28 cellular contexts compared by ENCODE assay signal in genomic region chr14:72600551-72601330, GRCh38.
DNase-seq lines count a peak whose midpoint lies in the region; ATAC-seq, FAIRE-seq and TF ChIP-seq lines count a peak whose summit lies in the region.
"Had no signal": no experiment of that assay in that cellular context is flagged by ENCODE, and none has a peak within 500 bp of the region (broad histone marks: within the 10 kb centered on the region; RNA-seq: fewer than 3 reads in every experiment).

No MANE protein-coding gene starts in this region.

- H2BK120ac ChIP-seq in mesenchymal stem cell (ENCODE audit: low read depth, low read length): no peak overlapping the region

- H3K9ac ChIP-seq in DND-41 (ENCODE audit: low read depth, low read length): no peak overlapping the region
- H3K9ac ChIP-seq in mesenchymal stem cell (ENCODE audit: low read length): no peak overlapping the region
- H3K9ac ChIP-seq in kidney (ENCODE audit: low read length in 2 of 2): no peak overlapping the region

- H3K9me3 ChIP-seq in DND-41 (ENCODE audit: insufficient read depth, low read length, severe bottlenecking) (no peaks in the 10 kb centered on the region), KOPT-K1 (ENCODE audit: insufficient read depth, low read length, poor library complexity, severe bottlenecking) (no peaks in the 10 kb centered on the region), mesenchymal stem cell (ENCODE audit: control insufficient read depth, low read length) (no peaks in the 10 kb centered on the region), HAP-1 (no peaks in the 10 kb centered on the region), kidney (ENCODE audit: control insufficient read depth in 1 of 2, low read length in 2 of 2) (no peaks in the 10 kb centered on the region)
- H3K9me3 ChIP-seq: adrenal gland, pancreas, tibial nerve had no signal

- no peak overlapping the region for H2AFZ ChIP-seq in DND-41 (ENCODE audit: low read depth, low read length)
- no peak overlapping the region for H2AFZ ChIP-seq in mesenchymal stem cell (ENCODE audit: low read depth, low read length)

- H2BK15ac ChIP-seq in mesenchymal stem cell (ENCODE audit: low read depth, poor library complexity, severe bottlenecking): peak overlapping the region; percentile 71

- no peaks in the 10 kb centered on the region for H3K79me2 ChIP-seq in DND-41 (ENCODE audit: insufficient read depth, low read length)

- ATAC-seq in DND-41 (ENCODE audit: insufficient read depth, low read depth) (0 out of 3 replicates have a peak, but pooled peaks have one; percentile 23), HG03460 (IDR thresholded peaks at IDR 0.05; ENCODE audit: unreplicated experiment) (no peak)
- no peak for ATAC-seq in activated T-helper 17 cell treated with anti-CD3 and anti-CD28 coated beads, Interleukin-2, amount 50 U/mL, for 72 hours (replicated peaks)
- ATAC-seq: HCT116 had no signal

- H4K8ac ChIP-seq in mesenchymal stem cell (ENCODE audit: low read length): peak overlapping the region; percentile 31

- H3K4me2 ChIP-seq in DND-41 (ENCODE audit: insufficient read depth, low read length): no peak overlapping the region
- H3K4me2 ChIP-seq in mesenchymal stem cell (ENCODE audit: low read length, poor library complexity, severe bottlenecking): no peak overlapping the region

- no peaks in the 10 kb centered on the region for H3K79me1 ChIP-seq in mesenchymal stem cell (replicated peaks; ENCODE audit: low read length, poor library complexity, severe bottlenecking)

- intact Hi-C loops in Calu3 (cut with micrococcal nuclease; ENCODE audit: unreplicated experiment) (no loop called here), kidney (cut with DNase I) (no loop called here)

- peaks cover 24% of the 10 kb centered on the region for H3K27me3 Mint-ChIP-seq in activated T-helper 17 cell treated with anti-CD3 and anti-CD28 coated beads, Interleukin-2, amount 50 U/mL, for 72 hours
- H3K27me3 Mint-ChIP-seq in Calu3 (ENCODE audit: unreplicated experiment): peaks cover 67% of the 10 kb centered on the region

- H3K27ac ChIP-seq in DND-41 (ENCODE audit: low read length) (no peak overlapping the region), KOPT-K1 (ENCODE audit: low read depth, low read length, poor library complexity, severe bottlenecking) (peak overlapping the region; percentile 53), mesenchymal stem cell (ENCODE audit: low read length, poor library complexity, severe bottlenecking) (no peak overlapping the region), kidney (ENCODE audit: low read depth in 2 of 2, low read length in 2 of 2) (no peak overlapping the region)
- H3K27ac ChIP-seq: adrenal gland, epithelial cell of prostate, pancreas, tibial nerve had no signal

- no peak overlapping the region for H3K18ac ChIP-seq in mesenchymal stem cell (ENCODE audit: low read depth in 1 of 2, low read length in 2 of 2)

- H4K20me1 ChIP-seq in DND-41 (ENCODE audit: insufficient read depth, low read length): peaks cover 23% of the 10 kb centered on the region

- H2AK5ac ChIP-seq in mesenchymal stem cell (ENCODE audit: low read length, severe bottlenecking): peak overlapping the region; percentile 19

- H3K9me3 Mint-ChIP-seq in activated T-helper 17 cell treated with anti-CD3 and anti-CD28 coated beads, Interleukin-2, amount 50 U/mL, for 72 hours: no peaks in the 10 kb centered on the region
- no peaks in the 10 kb centered on the region for H3K9me3 Mint-ChIP-seq in Calu3 (ENCODE audit: low read depth, unreplicated experiment)
- H3K9me3 Mint-ChIP-seq: activated B cell treated with CpG ODN at 0.5 μM for 24 hours; CD8-positive, alpha-beta memory T cell; naive B cell; stimulated activated naive CD8-positive, alpha-beta T cell treated with anti-CD3 and anti-CD28 coated beads, Interleukin-15, Interleukin-2, amounts not matched to agents 100 ng/mL and 50 ng/mL, for 24 hours had no signal

- H3K27me3 ChIP-seq in DND-41 (ENCODE audit: insufficient read depth, low read length, poor library complexity) (peaks cover 69% of the 10 kb centered on the region), mesenchymal stem cell (ENCODE audit: control insufficient read depth in 1 of 2, insufficient read depth in 1 of 2, low read length in 2 of 2) (peaks cover 0 to 20% of the 10 kb centered on the region in 2 experiments), HAP-1 (ENCODE audit: low read depth) (peaks cover 21% of the 10 kb centered on the region)
- H3K27me3 ChIP-seq: adrenal gland, cardiac muscle cell, pancreas, tibial nerve had no signal

- H3K4me1 ChIP-seq in DND-41 (ENCODE audit: insufficient read depth, low read length): no peaks in the 10 kb centered on the region
- peaks cover 16% of the 10 kb centered on the region for H3K4me1 ChIP-seq in mesenchymal stem cell (ENCODE audit: control insufficient read depth, insufficient read depth, low read depth, low read length)
- H3K4me1 ChIP-seq in HAP-1: no peaks in the 10 kb centered on the region
- no peaks in the 10 kb centered on the region for H3K4me1 ChIP-seq in kidney (ENCODE audit: control insufficient read depth in 1 of 2, insufficient read depth in 1 of 2, low read depth in 1 of 2, low read length in 2 of 2)
- H3K4me1 ChIP-seq: adrenal gland, pancreas, tibial nerve had no signal

- no peaks in the 10 kb centered on the region for H3K36me3 ChIP-seq in DND-41 (ENCODE audit: insufficient read depth, low read length)
- H3K36me3 ChIP-seq in KOPT-K1 (ENCODE audit: insufficient read depth, low read length): no peaks in the 10 kb centered on the region
- H3K36me3 ChIP-seq in mesenchymal stem cell (ENCODE audit: control insufficient read depth in 1 of 2, insufficient read depth in 2 of 2, low read depth in 1 of 2, low read length in 2 of 2): no peaks in the 10 kb centered on the region
- H3K36me3 ChIP-seq in HAP-1 (replicated peaks): no peaks in the 10 kb centered on the region
- H3K36me3 ChIP-seq in kidney (ENCODE audit: control insufficient read depth in 1 of 2, insufficient read depth in 2 of 2, low read length in 2 of 2): no peaks in the 10 kb centered on the region
- H3K36me3 ChIP-seq: adrenal gland, cardiac muscle cell, pancreas, tibial nerve had no signal

- no peak for TF ChIP-seq CTCF in DND-41 (IDR thresholded peaks at IDR 0.05; ENCODE audit: borderline replicate concordance, extremely low read depth, low read length, poor library complexity, severe bottlenecking)
- no peak for TF ChIP-seq CTCF in Calu3 (IDR thresholded peaks at IDR 0.05; ENCODE audit: unreplicated experiment)
- no peak for TF ChIP-seq CTCF in kidney (IDR thresholded peaks at IDR 0.05; ENCODE audit: borderline replicate concordance, extremely low read depth, insufficient read depth)

- H3K14ac ChIP-seq in mesenchymal stem cell (ENCODE audit: low read length in 2 of 2): no peak overlapping the region

- BruUV-seq in Calu3 (replicated peaks; lab: Mats Ljungman, UMichigan): no TSS peak

- no peak overlapping the region for H3K23ac ChIP-seq in mesenchymal stem cell (ENCODE audit: low read length in 2 of 2)

- H3K36me3 Mint-ChIP-seq in activated T-helper 17 cell treated with anti-CD3 and anti-CD28 coated beads, Interleukin-2, amount 50 U/mL, for 72 hours (ENCODE audit: low read depth): no peaks in the 10 kb centered on the region
- no peaks in the 10 kb centered on the region for H3K36me3 Mint-ChIP-seq in Calu3 (ENCODE audit: insufficient read depth, unreplicated experiment)
- H3K36me3 Mint-ChIP-seq: CD8-positive, alpha-beta memory T cell; naive B cell had no signal

- H2BK5ac ChIP-seq in mesenchymal stem cell (ENCODE audit: low read depth, low read length, poor library complexity, severe bottlenecking): no peak overlapping the region

- FAIRE-seq in kidney (lab: Jason Lieb, UNC): no peak
- FAIRE-seq: pancreas had no signal

- CTCF ChIA-PET in Calu3 (lab: Charles Lee): interaction anchor here (0.7 kb wide), 1 partner anchor 1020 kb away, joined by 4 read pairs; no protein-coding TSS in a partner anchor

- H3K4me3 ChIP-seq in DND-41 (ENCODE audit: low read depth in 1 of 2, low read length in 2 of 2): no peak overlapping the region
- H3K4me3 ChIP-seq in mesenchymal stem cell (ENCODE audit: insufficient read depth in 1 of 2, low read depth in 1 of 2, low read length in 2 of 2): no peak overlapping the region
- no peak overlapping the region for H3K4me3 ChIP-seq in HAP-1
- no peak overlapping the region for H3K4me3 ChIP-seq in kidney (ENCODE audit: low read length in 2 of 2)
- H3K4me3 ChIP-seq: adrenal gland, cardiac muscle cell, pancreas, tibial nerve had no signal

- peaks cover 4% of the 10 kb centered on the region for H3K4me1 Mint-ChIP-seq in activated T-helper 17 cell treated with anti-CD3 and anti-CD28 coated beads, Interleukin-2, amount 50 U/mL, for 72 hours
- no peaks in the 10 kb centered on the region for H3K4me1 Mint-ChIP-seq in Calu3 (ENCODE audit: low read depth, unreplicated experiment)

- H3K4ac ChIP-seq in mesenchymal stem cell (ENCODE audit: low read depth in 1 of 2, low read length in 2 of 2): no peak overlapping the region

- no peak overlapping the region for H3K4me3 Mint-ChIP-seq in activated T-helper 17 cell treated with anti-CD3 and anti-CD28 coated beads, Interleukin-2, amount 50 U/mL, for 72 hours
- H3K4me3 Mint-ChIP-seq in Calu3 (ENCODE audit: low read depth, unreplicated experiment): no peak overlapping the region
- H3K4me3 Mint-ChIP-seq: activated B cell treated with CpG ODN at 0.5 μM for 24 hours; CD8-positive, alpha-beta memory T cell; stimulated activated naive CD8-positive, alpha-beta T cell treated with anti-CD3 and anti-CD28 coated beads, Interleukin-15, Interleukin-2, amounts not matched to agents 100 ng/mL and 50 ng/mL, for 24 hours had no signal

- peak overlapping the region; percentile 17 for H3K27ac Mint-ChIP-seq in activated T-helper 17 cell treated with anti-CD3 and anti-CD28 coated beads, Interleukin-2, amount 50 U/mL, for 72 hours
- H3K27ac Mint-ChIP-seq in Calu3 (ENCODE audit: unreplicated experiment): no peak overlapping the region
- H3K27ac Mint-ChIP-seq: activated B cell treated with CpG ODN at 0.5 μM for 24 hours; CD8-positive, alpha-beta memory T cell; stimulated activated naive CD8-positive, alpha-beta T cell treated with anti-CD3 and anti-CD28 coated beads, Interleukin-15, Interleukin-2, amounts not matched to agents 100 ng/mL and 50 ng/mL, for 24 hours had no signal

- peak overlapping the region in 1 of 2 experiments; percentile 91 for H2BK12ac ChIP-seq in mesenchymal stem cell (ENCODE audit: low read length in 2 of 2)

- DNase-seq in DND-41 (no peak), mesenchymal stem cell (no peak), Calu3 (no peak), HAP-1 (ENCODE audit: low spot score in 2 of 2) (no peak), kidney (no peak)
- DNase-seq: activated B cell treated with CpG ODN at 0.5 μM for 24 hours; activated CD4-positive, alpha-beta T cell treated with anti-CD3 and anti-CD28 coated beads, Interleukin-2, amount 50 U/mL, for 48 hours; activated effector memory CD4-positive, alpha-beta T cell treated with anti-CD3 and anti-CD28 coated beads, Interleukin-2, amount 50 U/mL, for 16 hours; CD8-positive, alpha-beta memory T cell; DMS79; foreskin fibroblast; hippocampal formation; naive B cell; NCI-H1694; NCI-H748 treated with DMSO at 0.1 percent for 48 hours; pancreas; SIG-M5; stimulated activated CD4-positive, alpha-beta T cell treated with anti-CD3 and anti-CD28 coated beads, Interleukin-2, amount 100 ng/mL, for 24 hours; T-helper 1 cell had no signal

- peak overlapping the region; percentile 34 for H4K91ac ChIP-seq in mesenchymal stem cell (ENCODE audit: low read length)

- WGBS in mesenchymal stem cell: 84% methylated on average over 5 of the region's 9 CpGs

- in situ Hi-C loops in HAP-1 (cut with MboI; ENCODE audit: low sequenced_read_pairs): no loop called here
